Comparison of ENCODE assay signal across 10 cellular contexts in the genomic region with DNA sequence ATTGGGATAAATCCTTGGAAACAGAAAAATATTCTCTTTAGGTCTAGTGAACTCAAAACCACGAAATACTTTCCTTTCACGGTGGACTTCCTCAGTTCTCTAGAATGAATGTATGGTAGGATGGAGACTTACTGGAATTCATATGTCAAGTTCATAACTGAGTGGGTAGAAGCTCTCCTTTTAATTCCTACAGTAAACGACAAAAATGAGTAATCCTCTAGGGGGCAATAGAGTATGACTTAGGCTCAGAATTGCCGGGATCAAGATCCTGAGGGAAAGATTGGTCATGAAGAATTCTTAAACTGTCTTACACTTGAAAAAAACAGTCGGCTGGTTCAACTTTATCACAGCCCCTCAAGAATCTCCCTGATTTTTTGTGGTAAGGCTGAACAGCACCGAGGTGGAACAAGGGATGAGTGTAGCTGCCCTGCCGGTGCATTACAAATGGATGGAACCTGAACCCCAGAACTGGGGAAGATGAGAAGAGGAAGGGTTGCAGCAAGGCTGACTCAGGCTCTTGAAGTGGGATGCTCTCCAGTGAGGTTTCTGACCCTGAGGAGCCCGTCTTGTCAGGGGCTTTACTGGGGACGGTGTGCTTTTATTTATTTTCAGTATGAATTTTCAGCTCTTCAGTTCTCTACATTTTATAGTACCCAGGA. TPM values are rescaled to one million over a fixed set of nuclear protein-coding genes. Genes with fewer than 3 reads are reported as not detected.
A peak's percentile ranks its signal among the peaks of the same experiment; 100 is the strongest.
DNase-seq lines count a peak whose midpoint lies in the region; ATAC-seq and TF ChIP-seq lines count a peak whose summit lies in the region.
"Had no signal": no experiment of that assay in that cellular context is flagged by ENCODE, and none has a peak within 500 bp of the region (broad histone marks: within the 10 kb centered on the region; RNA-seq: fewer than 3 reads in every experiment).

No MANE protein-coding gene starts in this region.

- H3K4me3 ChIP-seq in HFF-Myc (replicated peaks; ENCODE audit: low read depth, low read length), result no peak overlapping the region
- H3K4me3 ChIP-seq: skin epidermis had no signal

- no peaks in the 10 kb centered on the region for H3K36me3 Mint-ChIP-seq in WTC11
- no peaks in the 10 kb centered on the region for H3K36me3 Mint-ChIP-seq in activated CD8-positive, alpha-beta T cell treated with anti-CD3 and anti-CD28 coated beads, Interleukin-2, amount 10 ng/mL, durations not matched to agents 7 days and 5 days (ENCODE audit: low read depth)

- POLR2A ChIA-PET in WTC11 (lab: Charles Lee), result no interaction called here
- POLR2A ChIA-PET in activated CD8-positive, alpha-beta T cell treated with anti-CD3 and anti-CD28 coated beads, Interleukin-2, amount 10 ng/mL, durations not matched to agents 7 days and 5 days (lab: Charles Lee), result interaction anchor here (0.7 kb wide), 1 partner anchor 169 kb away, joined by 3 read pairs; no protein-coding TSS in a partner anchor

- no peak overlapping the region for H3K27ac Mint-ChIP-seq in WTC11
- no peak overlapping the region for H3K27ac Mint-ChIP-seq in activated CD8-positive, alpha-beta T cell treated with anti-CD3 and anti-CD28 coated beads, Interleukin-2, amount 10 ng/mL, durations not matched to agents 7 days and 5 days

- ATAC-seq in WTC11, result peak; percentile 76
- peak; percentile 39 for ATAC-seq in left lobe of liver
- ATAC-seq in GM18861 (IDR thresholded peaks at IDR 0.05; ENCODE audit: unreplicated experiment), result no peak
- ATAC-seq in activated CD8-positive, alpha-beta T cell treated with anti-CD3 and anti-CD28 coated beads, Interleukin-2, amount 10 ng/mL, durations not matched to agents 7 days and 5 days, result no peak

- DNase-seq in AG08395 (ENCODE audit: low spot score) (peak; percentile 37), HFF-Myc (ENCODE audit: extremely low read depth, low read depth) (no peak), WTC11 (ENCODE audit: low spot score) (no peak), left lobe of liver (ENCODE audit: low spot score) (no peak), GM19238 (ENCODE audit: insufficient read length, low spot score) (no peak), DMS153 treated with DMSO at 0.1 percent for 48 hours (lab: John Stamatoyannopoulos, UW; ENCODE audit: unreplicated experiment) (no peak)
- DNase-seq in activated CD8-positive, alpha-beta T cell treated with anti-CD3 and anti-CD28 coated beads, Interleukin-2, amount 10 ng/mL, durations not matched to agents 7 days and 5 days, result no peak

- CTCF ChIA-PET in WTC11 (lab: Charles Lee), result interaction anchor here (0.6 to 4.4 kb wide), 20 partner anchors 10 to 379 kb away, joined by 3 to 36 read pairs (median 4); partner anchors contain the start of gene LOX
- CTCF ChIA-PET in activated CD8-positive, alpha-beta T cell treated with anti-CD3 and anti-CD28 coated beads, Interleukin-2, amount 10 ng/mL, durations not matched to agents 7 days and 5 days (lab: Charles Lee), result interaction anchor here (0.7 to 0.9 kb wide), 2 partner anchors 10 to 17 kb away, joined by 3 to 4 read pairs; no protein-coding TSS in a partner anchor

- TF ChIP-seq CTCF in HFF-Myc (IDR thresholded peaks at IDR 0.05; ENCODE audit: low read depth, low read length, missing control alignments) (peak; percentile 56), WTC11 (IDR thresholded peaks at IDR 0.05) (peak; percentile 30; the same call in 1 of the 2 replicates)

- H3K27me3 Mint-ChIP-seq in WTC11 (ENCODE audit: low read depth), result no peaks in the 10 kb centered on the region
- peaks cover 7% of the 10 kb centered on the region for H3K27me3 Mint-ChIP-seq in activated CD8-positive, alpha-beta T cell treated with anti-CD3 and anti-CD28 coated beads, Interleukin-2, amount 10 ng/mL, durations not matched to agents 7 days and 5 days (ENCODE audit: low read depth)
- H3K27me3 Mint-ChIP-seq: central memory CD8-positive, alpha-beta T cell had no signal

- H3K4me1 Mint-ChIP-seq in WTC11, result peaks cover 12% of the 10 kb centered on the region
- H3K4me1 Mint-ChIP-seq in activated CD8-positive, alpha-beta T cell treated with anti-CD3 and anti-CD28 coated beads, Interleukin-2, amount 10 ng/mL, durations not matched to agents 7 days and 5 days (ENCODE audit: low read depth), result no peaks in the 10 kb centered on the region
- H3K4me1 Mint-ChIP-seq: central memory CD8-positive, alpha-beta T cell had no signal

- H3K4me3 Mint-ChIP-seq in WTC11, result no peak overlapping the region
- no peak overlapping the region for H3K4me3 Mint-ChIP-seq in activated CD8-positive, alpha-beta T cell treated with anti-CD3 and anti-CD28 coated beads, Interleukin-2, amount 10 ng/mL, durations not matched to agents 7 days and 5 days
- H3K4me3 Mint-ChIP-seq: central memory CD8-positive, alpha-beta T cell had no signal

- H3K9me3 Mint-ChIP-seq in WTC11, result no peaks in the 10 kb centered on the region
- H3K9me3 Mint-ChIP-seq in activated CD8-positive, alpha-beta T cell treated with anti-CD3 and anti-CD28 coated beads, Interleukin-2, amount 10 ng/mL, durations not matched to agents 7 days and 5 days (ENCODE audit: insufficient read depth), result no peaks in the 10 kb centered on the region
- H3K9me3 Mint-ChIP-seq: central memory CD8-positive, alpha-beta T cell had no signal

TF ChIP-seq in WTC11, 78 proteins besides CTCF, POLR2A, EP300 and RAD21 (continues in another document):
- TF ChIP-seq ETV6 (CRISPR knock-in tag; IDR thresholded peaks at IDR 0.05), result no peak
- TF ChIP-seq ZNF416 (CRISPR knock-in tag; IDR thresholded peaks at IDR 0.05), result no peak
- TF ChIP-seq FOXK1 (CRISPR knock-in tag; IDR thresholded peaks at IDR 0.05), result no peak
- TF ChIP-seq ZBTB21 (CRISPR knock-in tag; IDR thresholded peaks at IDR 0.05; ENCODE audit: borderline replicate concordance), result no peak
- no peak for TF ChIP-seq MYBL2 (CRISPR knock-in tag; IDR thresholded peaks at IDR 0.05)
- no peak for TF ChIP-seq GABPB1 (CRISPR knock-in tag; IDR thresholded peaks at IDR 0.05)
- TF ChIP-seq ZNF138 (CRISPR knock-in tag; conservative IDR thresholded peaks at IDR 0.05), result no peak
- TF ChIP-seq NR1H2 (CRISPR knock-in tag; IDR thresholded peaks at IDR 0.05), result no peak
- TF ChIP-seq, protein P1, sequence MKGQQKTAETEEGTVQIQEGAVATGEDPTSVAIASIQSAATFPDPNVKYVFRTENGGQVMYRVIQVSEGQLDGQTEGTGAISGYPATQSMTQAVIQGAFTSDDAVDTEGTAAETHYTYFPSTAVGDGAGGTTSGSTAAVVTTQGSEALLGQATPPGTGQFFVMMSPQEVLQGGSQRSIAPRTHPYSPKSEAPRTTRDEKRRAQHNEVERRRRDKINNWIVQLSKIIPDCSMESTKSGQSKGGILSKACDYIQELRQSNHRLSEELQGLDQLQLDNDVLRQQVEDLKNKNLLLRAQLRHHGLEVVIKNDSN (CRISPR knock-in tag; IDR thresholded peaks at IDR 0.05), result no peak
- no peak for TF ChIP-seq CDX4 (CRISPR knock-in tag; IDR thresholded peaks at IDR 0.05; ENCODE audit: borderline replicate concordance)
- TF ChIP-seq NR3C1 (CRISPR knock-in tag; conservative IDR thresholded peaks at IDR 0.05; ENCODE audit: low read depth), result no peak
- TF ChIP-seq ZNF263 (CRISPR knock-in tag; IDR thresholded peaks at IDR 0.05; ENCODE audit: low read depth), result no peak
- TF ChIP-seq MLX (CRISPR knock-in tag; IDR thresholded peaks at IDR 0.05), result no peak
- no peak for TF ChIP-seq ZBTB43 (CRISPR knock-in tag; IDR thresholded peaks at IDR 0.05)
- no peak for TF ChIP-seq USF2 (CRISPR knock-in tag; IDR thresholded peaks at IDR 0.05)
- TF ChIP-seq E2F5 (CRISPR knock-in tag; IDR thresholded peaks at IDR 0.05), result no peak

RNA-seq across cellular contexts. Expression of gene LOX, which starts 14.0 kb away (rescaled TPM):
- total RNA-seq in WTC11 (2021) (1.3 to 2.8 TPM (median 2.2 TPM) in 3 replicates), left lobe of liver (2.1 TPM)
- not detected for total RNA-seq in activated CD8-positive, alpha-beta T cell treated with anti-CD3 and anti-CD28 coated beads, Interleukin-2, amount 10 ng/mL, durations not matched to agents 7 days and 5 days

RNA-seq across cellular contexts. Expression of gene ZNF474, which starts 37.3 kb away (rescaled TPM):
- total RNA-seq in WTC11 (2021), result not detected in 3 replicates
- total RNA-seq in left lobe of liver, result 0.13 TPM
- not detected for total RNA-seq in activated CD8-positive, alpha-beta T cell treated with anti-CD3 and anti-CD28 coated beads, Interleukin-2, amount 10 ng/mL, durations not matched to agents 7 days and 5 days

Comparison
In these comparisons a context has a peak if more than half of its experiments do, and no peak if none do; other contexts are left out.
1. ATAC-seq: peak in WTC11 (single experiment) and left lobe of liver (single experiment); none in GM18861 (single experiment) and activated CD8-positive, alpha-beta T cell treated with anti-CD3 and anti-CD28 coated beads, Interleukin-2, amount 10 ng/mL, durations not matched to agents 7 days and 5 days (single experiment).